Comparison of ENCODE assay signal across 8 cellular contexts in the genomic region with DNA sequence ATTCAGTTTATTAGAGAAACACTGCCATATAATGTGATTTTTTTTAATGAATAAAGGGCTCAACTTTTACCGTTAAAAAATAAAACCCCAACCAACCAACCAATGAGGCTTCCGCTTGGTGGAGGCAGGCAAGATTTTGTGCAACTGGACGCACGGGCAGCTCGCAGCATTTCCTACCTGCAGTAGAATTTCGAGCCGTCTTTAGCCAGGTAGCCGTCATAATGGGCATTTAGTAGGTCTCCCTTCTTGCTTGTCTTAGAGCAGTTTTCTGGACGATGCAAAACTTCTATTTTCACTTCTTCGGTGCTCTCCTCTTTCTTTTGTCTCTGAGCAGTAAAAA. TPM values are rescaled to one million over a fixed set of nuclear protein-coding genes. Genes with fewer than 3 reads are reported as not detected.
DNase-seq lines count a peak whose midpoint lies in the region; ATAC-seq, FAIRE-seq and TF ChIP-seq lines count a peak whose summit lies in the region.

No MANE protein-coding gene starts in this region.

- H3K36me3 ChIP-seq in kidney (ENCODE audit: control insufficient read depth in 1 of 2, insufficient read depth in 2 of 2, low read length in 2 of 2) = no peaks in the 10 kb centered on the region
- no peaks in the 10 kb centered on the region for H3K36me3 ChIP-seq in subcutaneous abdominal adipose tissue (ENCODE audit: control insufficient read depth in 5 of 5, insufficient read depth in 5 of 5, low read length in 5 of 5)

- peak overlapping the region; percentile 86 to 97 for H3K4me3 ChIP-seq in kidney (ENCODE audit: low read length in 2 of 2)
- peak overlapping the region; percentile 85 to 99 (median 95) for H3K4me3 ChIP-seq in subcutaneous abdominal adipose tissue (ENCODE audit: low read depth in 1 of 5, low read length in 5 of 5)

- intact Hi-C loops in kidney (cut with DNase I) = no loop called here

- H3K9me3 ChIP-seq in kidney (ENCODE audit: control insufficient read depth in 1 of 2, low read length in 2 of 2) (no peaks in the 10 kb centered on the region), subcutaneous abdominal adipose tissue (ENCODE audit: control insufficient read depth in 5 of 5, low read length in 5 of 5) (no peaks in the 10 kb centered on the region)

- FAIRE-seq in kidney (lab: Jason Lieb, UNC) = no peak

- TF ChIP-seq CTCF in kidney (IDR thresholded peaks at IDR 0.05; ENCODE audit: borderline replicate concordance, extremely low read depth, insufficient read depth) = no peak

- H3K4me1 Mint-ChIP-seq in activated naive CD8-positive, alpha-beta T cell (ENCODE audit: low read depth) = peaks cover 49% of the 10 kb centered on the region

- ATAC-seq in HG03103 (IDR thresholded peaks at IDR 0.05; ENCODE audit: low read depth, unreplicated experiment) = peak; percentile 2

- no peaks in the 10 kb centered on the region for H3K27me3 ChIP-seq in subcutaneous abdominal adipose tissue (ENCODE audit: control insufficient read depth in 5 of 5, insufficient read depth in 4 of 5, low read length in 5 of 5)

- H3K9ac ChIP-seq in kidney (ENCODE audit: low read length in 2 of 2) = peak overlapping the region; percentile 75 to 90
- H3K9ac ChIP-seq in subcutaneous abdominal adipose tissue (ENCODE audit: low read length in 5 of 5) = peak overlapping the region; percentile 68 to 95 (median 72)

- H3K27ac ChIP-seq in kidney (ENCODE audit: low read depth in 2 of 2, low read length in 2 of 2) (peak overlapping the region; percentile 93 to 96), subcutaneous abdominal adipose tissue (ENCODE audit: low read depth, low read length) (peak overlapping the region; percentile 98)

- H3K36me3 Mint-ChIP-seq in activated naive CD8-positive, alpha-beta T cell = no peaks in the 10 kb centered on the region

- peak overlapping the region; percentile 98 for H3K4me3 Mint-ChIP-seq in activated naive CD8-positive, alpha-beta T cell

- peak overlapping the region; percentile 96 for H3K27ac Mint-ChIP-seq in activated naive CD8-positive, alpha-beta T cell

- DNase-seq in NCI-H345 (lab: John Stamatoyannopoulos, UW) (peak; percentile 24), NCI-H345 treated with DMSO at 0.1 percent for 48 hours (lab: John Stamatoyannopoulos, UW; ENCODE audit: unreplicated experiment) (no peak), kidney (no peak)
- DNase-seq in activated CD8-positive, alpha-beta memory T cell treated with anti-CD3 and anti-CD28 coated beads for 24 hours = no peak
- DNase-seq in effector CD8-positive, alpha-beta T cell (lab: John Stamatoyannopoulos, UW) = no peak

- H3K4me1 ChIP-seq in kidney (ENCODE audit: control insufficient read depth in 1 of 2, insufficient read depth in 1 of 2, low read depth in 1 of 2, low read length in 2 of 2) = peaks cover 7 to 23% of the 10 kb centered on the region in 2 donors
- H3K4me1 ChIP-seq in subcutaneous abdominal adipose tissue (ENCODE audit: control insufficient read depth in 5 of 5, insufficient read depth in 5 of 5, low read length in 5 of 5) = peaks cover 3 to 44% (median 40%) of the 10 kb centered on the region in 5 donors

- H3K9me3 Mint-ChIP-seq in activated naive CD8-positive, alpha-beta T cell (ENCODE audit: low read depth) = no peaks in the 10 kb centered on the region

- no peaks in the 10 kb centered on the region for H3K27me3 Mint-ChIP-seq in activated naive CD8-positive, alpha-beta T cell

RNA-seq across cellular contexts. Expression of a gene that starts 0.3 kb away (rescaled TPM):
- 8.2 TPM for total RNA-seq in kidney
- 10.8 TPM for polyA plus RNA-seq in kidney (ENCODE audit: insufficient read depth, low read depth, low replicate concordance)

RNA-seq across cellular contexts. Expression of a gene that starts 2.2 kb away (rescaled TPM):
- total RNA-seq in kidney = 34.2 TPM
- polyA plus RNA-seq in kidney (ENCODE audit: insufficient read depth, low read depth, low replicate concordance) = 9.4 TPM

RNA-seq across cellular contexts. Expression of a gene that starts 26.9 kb away (rescaled TPM):
- 4.3 TPM for total RNA-seq in kidney
- 6.2 TPM for polyA plus RNA-seq in kidney (ENCODE audit: insufficient read depth, low read depth, low replicate concordance)

RNA-seq across cellular contexts. Expression of a gene that starts 27.1 kb away (rescaled TPM):
- 43.0 TPM for total RNA-seq in kidney
- 42.6 TPM for polyA plus RNA-seq in kidney (ENCODE audit: insufficient read depth, low read depth, low replicate concordance)
